Comparison of ENCODE assay signal across 13 cellular contexts in the genomic region with DNA sequence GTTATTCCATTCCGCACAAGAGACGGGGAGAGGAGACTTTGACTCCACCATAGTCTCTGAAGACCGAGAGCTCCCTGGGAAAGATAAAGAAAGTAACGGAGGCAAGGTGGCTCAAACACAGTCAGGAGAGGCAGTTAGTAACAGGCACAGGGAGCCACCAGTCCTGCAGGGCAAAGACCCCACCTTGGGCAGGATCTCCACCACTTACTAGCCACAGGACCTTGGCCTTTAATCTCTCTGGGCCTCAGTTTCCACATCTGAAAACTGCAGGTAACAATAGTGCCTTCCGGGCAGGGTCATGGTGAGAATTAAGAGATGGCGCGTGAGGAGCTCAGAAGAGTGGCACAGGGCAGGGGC.
DNase-seq lines count a peak whose midpoint lies in the region; ATAC-seq and TF ChIP-seq lines count a peak whose summit lies in the region.
"Had no signal": no experiment of that assay in that cellular context is flagged by ENCODE, and none has a peak within 500 bp of the region (broad histone marks: within the 10 kb centered on the region; RNA-seq: fewer than 3 reads in every experiment).

No MANE protein-coding gene starts in this region.

- H3K9ac ChIP-seq in skeletal muscle satellite cell (ENCODE audit: low read depth, low read length): peak overlapping the region; percentile 72

- POLR2A ChIA-PET in Caco-2 (lab: Charles Lee): no interaction called here

- no peaks in the 10 kb centered on the region for H4K20me1 ChIP-seq in hepatocyte (ENCODE audit: insufficient read depth, poor library complexity, severe bottlenecking)

- TF ChIP-seq POLR2A in esophagus squamous epithelium (IDR thresholded peaks at IDR 0.05): no peak

- H3K9me3 Mint-ChIP-seq in Caco-2 (ENCODE audit: unreplicated experiment) (no peaks in the 10 kb centered on the region), endothelial cell (ENCODE audit: unreplicated experiment) (no peaks in the 10 kb centered on the region)

- CTCF ChIA-PET in Caco-2 (lab: Charles Lee): no interaction called here

- intact Hi-C loops in Caco-2 (cut with micrococcal nuclease; ENCODE audit: unreplicated experiment): loop anchor here (1.0 to 5.0 kb wide), 3 partner anchors 11 to 76 kb away; no protein-coding TSS in a partner anchor
- intact Hi-C loops in esophagus squamous epithelium (cut with DNase I): no loop called here

- H2AFZ ChIP-seq in hepatocyte: no peak overlapping the region

- H3K79me2 ChIP-seq in hepatocyte: peaks cover 94% of the 10 kb centered on the region

- peaks cover 45% of the 10 kb centered on the region for H3K4me1 Mint-ChIP-seq in Caco-2 (ENCODE audit: low read depth, unreplicated experiment)
- peaks cover 2% of the 10 kb centered on the region for H3K4me1 Mint-ChIP-seq in endothelial cell (ENCODE audit: unreplicated experiment)

- H3K36me3 Mint-ChIP-seq in Caco-2 (ENCODE audit: insufficient read depth, unreplicated experiment) (peaks cover 85% of the 10 kb centered on the region), endothelial cell (ENCODE audit: low read depth, unreplicated experiment) (peaks cover 3% of the 10 kb centered on the region)
- H3K36me3 Mint-ChIP-seq: CD4-positive, CD25-positive, alpha-beta regulatory T cell had no signal

- no peaks in the 10 kb centered on the region for H3K27me3 ChIP-seq in Caco-2 (replicated peaks; ENCODE audit: control insufficient read depth, insufficient read depth, low read length)
- no peaks in the 10 kb centered on the region for H3K27me3 ChIP-seq in hepatocyte
- no peaks in the 10 kb centered on the region for H3K27me3 ChIP-seq in skeletal muscle satellite cell (ENCODE audit: control insufficient read depth, insufficient read depth, low read length)
- no peaks in the 10 kb centered on the region for H3K27me3 ChIP-seq in esophagus squamous epithelium
- H3K27me3 ChIP-seq: foreskin keratinocyte, vagina had no signal

- H3K4me2 ChIP-seq in hepatocyte (peak overlapping the region; percentile 29), skeletal muscle satellite cell (ENCODE audit: low read length) (peak overlapping the region; percentile 62)

- TF ChIP-seq CTCF in Caco-2 (IDR thresholded peaks at IDR 0.05; ENCODE audit: insufficient read depth in 1 of 2, low read depth in 1 of 2, low read length in 1 of 2, severe bottlenecking in 1 of 2, unreplicated experiment in 1 of 2) (no peak), hepatocyte (IDR thresholded peaks at IDR 0.05; ENCODE audit: poor library complexity) (no peak), esophagus squamous epithelium (IDR thresholded peaks at IDR 0.05) (no peak), endothelial cell (IDR thresholded peaks at IDR 0.05; ENCODE audit: unreplicated experiment) (no peak)

- H3K9me3 ChIP-seq in Caco-2 (no peaks in the 10 kb centered on the region), hepatocyte (ENCODE audit: low read depth) (no peaks in the 10 kb centered on the region), skeletal muscle satellite cell (replicated peaks; ENCODE audit: low read length) (no peaks in the 10 kb centered on the region), esophagus squamous epithelium (no peaks in the 10 kb centered on the region)
- H3K9me3 ChIP-seq: vagina had no signal

- no TSS peak for BruUV-seq in Caco-2 (replicated peaks; lab: Mats Ljungman, UMichigan)

- H3K4me3 ChIP-seq in Caco-2 (ENCODE audit: low read depth, low read length): no peak overlapping the region
- no peak overlapping the region for H3K4me3 ChIP-seq in hepatocyte
- peak overlapping the region; percentile 18 for H3K4me3 ChIP-seq in skeletal muscle satellite cell (ENCODE audit: low read length)
- no peak overlapping the region for H3K4me3 ChIP-seq in esophagus squamous epithelium
- H3K4me3 ChIP-seq: vagina had no signal

- DNase-seq in Caco-2 (no peak), hepatocyte (ENCODE audit: low spot score) (no peak), cerebellum (ENCODE audit: low spot score) (no peak), esophagus squamous epithelium (lab: John Stamatoyannopoulos, UW) (no peak), endothelial cell (ENCODE audit: low spot score) (no peak)
- DNase-seq: CD4-positive, CD25-positive, alpha-beta regulatory T cell; NCI-H446; stimulated activated CD4-positive, alpha-beta T cell treated with anti-CD3 and anti-CD28 coated beads, Interleukin-4, amount 100 ng/mL, for 1 hour had no signal

- H3K27ac ChIP-seq in hepatocyte: peak overlapping the region; percentile 93
- H3K27ac ChIP-seq in esophagus squamous epithelium: peak overlapping the region in 2 of 4 donors; percentile 25 to 43
- H3K27ac ChIP-seq: foreskin keratinocyte, vagina had no signal

- H3K9me2 ChIP-seq in hepatocyte (replicated peaks; ENCODE audit: insufficient read depth): no peaks in the 10 kb centered on the region

- H3K4me1 ChIP-seq in Caco-2 (peaks cover 62% of the 10 kb centered on the region), hepatocyte (ENCODE audit: insufficient read depth) (peaks cover 80% of the 10 kb centered on the region), skeletal muscle satellite cell (ENCODE audit: control insufficient read depth, insufficient read depth, low read length) (peaks cover 62% of the 10 kb centered on the region), esophagus squamous epithelium (peaks cover 0 to 40% (median 18%) of the 10 kb centered on the region in 3 donors)
- H3K4me1 ChIP-seq: foreskin keratinocyte, vagina had no signal

- H3K36me3 ChIP-seq in Caco-2 (ENCODE audit: control insufficient read depth, insufficient read depth, low read length) (peaks cover 5% of the 10 kb centered on the region; the same call in 1 of the 2 replicates), hepatocyte (replicated peaks; ENCODE audit: insufficient read depth, low read depth) (no peaks in the 10 kb centered on the region), skeletal muscle satellite cell (ENCODE audit: insufficient read depth, low read length) (peaks cover 4% of the 10 kb centered on the region), esophagus squamous epithelium (no peaks in the 10 kb centered on the region)
- H3K36me3 ChIP-seq: vagina had no signal

- H3K4me3 Mint-ChIP-seq in Caco-2 (ENCODE audit: unreplicated experiment) (no peak overlapping the region), endothelial cell (ENCODE audit: unreplicated experiment) (no peak overlapping the region)
- H3K4me3 Mint-ChIP-seq: CD4-positive, CD25-positive, alpha-beta regulatory T cell had no signal

- H3K27ac Mint-ChIP-seq in Caco-2 (ENCODE audit: unreplicated experiment) (peak overlapping the region; percentile 45), endothelial cell (ENCODE audit: unreplicated experiment) (no peak overlapping the region)
- H3K27ac Mint-ChIP-seq: CD4-positive, CD25-positive, alpha-beta regulatory T cell had no signal

- ATAC-seq in SK-N-SH treated with all-trans-retinoic acid at 6 μM for 48 hours (no peak), HG02763 (IDR thresholded peaks at IDR 0.05; ENCODE audit: unreplicated experiment) (no peak)

- WGBS in hepatocyte (ENCODE audit: low lambda C conversion rate, missing lambda C conversion rate): 84% methylated on average over 7 of the region's 7 CpGs
- WGBS in esophagus squamous epithelium, 2 donors: 90 to 100% methylated on average over 4 of the region's 7 CpGs

- H3K27me3 Mint-ChIP-seq in Caco-2 (ENCODE audit: insufficient read depth, unreplicated experiment) (no peaks in the 10 kb centered on the region), endothelial cell (ENCODE audit: unreplicated experiment) (peaks cover 9% of the 10 kb centered on the region)
- H3K27me3 Mint-ChIP-seq: CD4-positive, CD25-positive, alpha-beta regulatory T cell had no signal

TF ChIP-seq in SK-N-SH treated with all-trans-retinoic acid at 6 μM for 48 hours, 23 proteins besides CTCF, POLR2A, EP300 and RAD21:
- TF ChIP-seq ZNF565 (CRISPR knock-in tag; conservative IDR thresholded peaks at IDR 0.05; ENCODE audit: low read depth) (no peak), ESRRG (CRISPR knock-in tag; IDR thresholded peaks at IDR 0.05) (0 out of 2 replicates have a peak, but pooled peaks have one; percentile 47)
